Comparison of ENCODE assay signal across 11 cellular contexts in the genomic region with DNA sequence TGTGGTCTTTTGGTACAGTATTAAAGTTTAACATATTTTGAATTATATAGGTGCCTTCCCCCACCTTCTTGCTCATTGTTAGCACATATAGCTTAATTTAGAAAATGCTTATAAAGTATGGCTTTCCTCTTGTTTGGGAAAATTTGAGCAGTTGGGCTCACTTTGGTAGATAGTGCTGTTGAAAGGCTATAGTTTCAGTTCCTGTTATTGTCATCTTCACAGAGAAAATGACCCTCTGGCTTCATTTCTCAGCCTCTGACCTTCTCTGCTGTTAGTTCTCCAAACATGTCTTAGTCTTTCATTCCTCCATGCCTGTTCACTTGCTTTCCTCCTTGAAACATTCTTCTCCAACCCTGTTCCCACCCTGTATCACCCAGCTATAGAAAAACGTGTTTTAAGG.
DNase-seq lines count a peak whose midpoint lies in the region; ATAC-seq lines count a peak whose summit lies in the region.
"Had no signal": no experiment of that assay in that cellular context is flagged by ENCODE, and none has a peak within 500 bp of the region (broad histone marks: within the 10 kb centered on the region; RNA-seq: fewer than 3 reads in every experiment).

No MANE protein-coding gene starts in this region.

- no peaks in the 10 kb centered on the region for H3K27me3 Mint-ChIP-seq in memory B cell

- H3K27ac Mint-ChIP-seq in memory B cell, result no peak overlapping the region

- H3K4me3 Mint-ChIP-seq in memory B cell, result no peak overlapping the region

- peaks cover 5% of the 10 kb centered on the region for H3K9me3 Mint-ChIP-seq in memory B cell

- ATAC-seq in GM18909 (IDR thresholded peaks at IDR 0.05; ENCODE audit: poor library complexity, unreplicated experiment) (peak; percentile 91), GM21825 (IDR thresholded peaks at IDR 0.05; ENCODE audit: unreplicated experiment) (peak; percentile 86), HG03378 (IDR thresholded peaks at IDR 0.05; ENCODE audit: unreplicated experiment) (peak; percentile 93), memory B cell (ENCODE audit: low read depth) (peak; percentile 68)
- ATAC-seq: PC-3 had no signal

- peaks cover 19% of the 10 kb centered on the region for H3K36me3 Mint-ChIP-seq in memory B cell

- no peak for DNase-seq in memory B cell (ENCODE audit: low spot score in 2 of 2)
- DNase-seq in stimulated activated CD8-positive, alpha-beta memory T cell treated with anti-CD3 and anti-CD28 coated beads, Interleukin-4, amount 100 ng/mL, for 48 hours, result no peak
- DNase-seq in activated naive CD4-positive, alpha-beta T cell (lab: John Stamatoyannopoulos, UW), result no peak
- DNase-seq in NCI-H1436 treated with DMSO at 0.1 percent for 48 hours (lab: John Stamatoyannopoulos, UW), result no peak
- no peak for DNase-seq in hepatic stellate cell (ENCODE audit: low spot score)
- DNase-seq: DND-41, H7, PC-3 had no signal

- peaks cover 8% of the 10 kb centered on the region for H3K4me1 Mint-ChIP-seq in memory B cell
